29 cellular contexts compared by ENCODE assay signal in genomic region chr11:41256060-41256459, GRCh38.
"Had no signal": no experiment of that assay in that cellular context is flagged by ENCODE, and none has a peak within 500 bp of the region (broad histone marks: within the 10 kb centered on the region; RNA-seq: fewer than 3 reads in every experiment).

No MANE protein-coding gene starts in this region.

- H3K27ac ChIP-seq: brain microvascular endothelial cell, cardiac muscle cell, SK-N-MC had no signal

- H3K27me3 ChIP-seq: brain microvascular endothelial cell, cardiac muscle cell, MG63 had no signal

- H3K4me3 ChIP-seq: cardiac muscle cell, MG63, SK-N-MC had no signal

- H3K9me3 ChIP-seq: MG63 had no signal

- DNase-seq: activated CD4-positive, alpha-beta memory T cell treated with anti-CD3 and anti-CD28 coated beads, Interleukin-2, amount 10 ng/mL, durations not matched to agents 7 days and 5 days; activated CD4-positive, alpha-beta T cell treated with anti-CD3 and anti-CD28 coated beads, Interleukin-2, amount 50 U/mL, for 1 hour; activated CD4-positive, CD25-positive, alpha-beta regulatory T cell; activated gamma-delta T cell; activated naive CD4-positive, alpha-beta T cell treated with anti-CD3 and anti-CD28 coated beads, Interleukin-2, amount 10 ng/mL, durations not matched to agents 7 days and 5 days; activated naive CD8-positive, alpha-beta T cell treated with anti-CD3 and anti-CD28 coated beads for 36 hours; activated T-cell treated with anti-CD3 and anti-CD28 coated beads for 4 hours; activated T-cell treated with anti-CD3 and anti-CD28 coated beads, Interleukin-2, amount 50 U/mL, for 48 hours; brain microvascular endothelial cell; MG63; MV-4-11; NCI-H1092 treated with DMSO at 0.1 percent for 48 hours; NCI-H1436 treated with DMSO at 0.1 percent for 48 hours; NCI-H1930; NCI-H446; NCI-H524; NCI-H774; NK-92 treated with Interleukin-12 subunit alpha and Interleukin-12 subunit beta, amount 100 ng/mL, for 24 hours; OCI-M1; RPMI8226; T-cell; T-helper 2 cell; T1000 had no signal

- H3K36me3 ChIP-seq: brain microvascular endothelial cell, cardiac muscle cell, MG63 had no signal

- ATAC-seq: activated T-helper 17 cell treated with anti-CD3 and anti-CD28 coated beads, Interleukin-2, amount 50 U/mL, for 72 hours; Panc1; Right ventricle myocardium inferior; T-cell had no signal

- FAIRE-seq: TTC549 had no signal
